Comparison of ENCODE assay signal across 1 cellular context in the genomic region with DNA sequence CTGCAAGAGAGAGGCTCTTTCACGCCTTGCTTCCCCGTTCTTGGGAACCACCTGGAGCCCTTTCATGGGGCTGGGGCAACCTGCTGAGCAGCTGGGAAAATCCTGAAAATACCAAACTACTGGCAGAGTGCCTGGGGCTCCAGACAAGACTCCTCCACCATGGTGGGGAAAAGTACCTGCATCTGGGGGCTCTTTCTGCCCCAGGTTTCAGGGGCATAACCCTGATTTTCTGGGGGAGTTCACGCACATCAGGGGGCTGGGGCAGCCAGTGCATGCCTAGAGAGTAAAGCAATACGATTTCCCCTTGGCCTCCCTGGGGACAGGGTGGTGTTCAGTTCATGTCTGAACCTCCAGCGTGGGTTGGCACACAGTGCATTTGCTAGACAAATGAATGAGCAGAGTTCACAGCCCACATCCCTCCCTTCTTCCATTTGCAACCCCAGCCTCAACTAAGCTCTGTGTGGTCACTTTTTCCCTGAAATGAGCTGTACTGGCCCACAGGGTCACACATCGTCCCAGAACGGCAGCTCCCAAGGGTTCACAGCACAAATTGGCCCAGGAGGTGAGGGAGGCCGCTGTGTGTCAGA.
TF ChIP-seq lines count a peak whose summit lies in the region.

No MANE protein-coding gene starts in this region.

TF ChIP-seq in GM12878, 131 proteins besides CTCF, POLR2A, EP300 and RAD21 (continued from another document):
- TF ChIP-seq ZNF24 (IDR thresholded peaks at IDR 0.05) (0 out of 2 replicates have a peak, but pooled peaks have one; percentile 6), SKIL (IDR thresholded peaks at IDR 0.05; ENCODE audit: low read depth, poor library complexity, severe bottlenecking) (peak; percentile 67), IKZF1 (conservative IDR thresholded peaks at IDR 0.05) (peak; percentile 78), MYB (IDR thresholded peaks at IDR 0.05; ENCODE audit: borderline replicate concordance, low read depth, low read length) (no peak), DPF2 (IDR thresholded peaks at IDR 0.05) (peak; percentile 53; the same call in 1 of the 2 replicates), ZNF622 (IDR thresholded peaks at IDR 0.05) (no peak), KLF5 (IDR thresholded peaks at IDR 0.05; ENCODE audit: partially characterized antibody) (no peak), MEF2B (IDR thresholded peaks at IDR 0.05; ENCODE audit: partially characterized antibody, poor library complexity, severe bottlenecking) (peak; percentile 95), STAT3 (IDR thresholded peaks at IDR 0.05; ENCODE audit: low read depth, low read length) (no peak), SUZ12 (IDR thresholded peaks at IDR 0.05; ENCODE audit: unreplicated experiment) (no peak), HSF1 (IDR thresholded peaks at IDR 0.05; ENCODE audit: low read depth, low read length) (no peak), IRF4 (IDR thresholded peaks at IDR 0.05; ENCODE audit: low read depth, low read length) (peak; percentile 21; the same call in 1 of the 2 replicates), MTA2 (IDR thresholded peaks at IDR 0.05; ENCODE audit: low read depth) (peak; percentile 62), MLLT1 (IDR thresholded peaks at IDR 0.05) (no peak), NR2F1 (conservative IDR thresholded peaks at IDR 0.05) (peak; percentile 86), BHLHE40 (IDR thresholded peaks at IDR 0.05; ENCODE audit: borderline replicate concordance in 1 of 2, low read depth in 2 of 2, low read length in 1 of 2) (peak in 1 of 2 experiments; percentile 53; a peak in 2 of 4 replicates), IKZF2 (IDR thresholded peaks at IDR 0.05) (peak; percentile 39 to 66; a peak in 3 of 4 replicates), LARP7 (IDR thresholded peaks at IDR 0.05) (0 out of 2 replicates have a peak, but pooled peaks have one; percentile 7), MYC (IDR thresholded peaks at IDR 0.05; ENCODE audit: insufficient read depth, insufficient read length, insufficient replicate concordance, low read length, severe bottlenecking) (no peak), KAT2A (conservative IDR thresholded peaks at IDR 0.05; ENCODE audit: control insufficient read depth, low read depth, low read length) (no peak), SREBF1 (IDR thresholded peaks at IDR 0.05; ENCODE audit: low read length) (no peak), CHD2 (IDR thresholded peaks at IDR 0.05; ENCODE audit: borderline replicate concordance, low read depth, low read length) (0 out of 2 replicates have a peak, but pooled peaks have one; percentile 14), NBN (IDR thresholded peaks at IDR 0.05) (0 out of 2 replicates have a peak, but pooled peaks have one; percentile 31), TCF12 (IDR thresholded peaks at IDR 0.05; ENCODE audit: low read depth, low read length) (0 out of 2 replicates have a peak, but pooled peaks have one; percentile 6), RELA (IDR thresholded peaks at IDR 0.05; ENCODE audit: borderline replicate concordance, partially characterized antibody) (peak; percentile 56), GATAD2B (conservative IDR thresholded peaks at IDR 0.05; ENCODE audit: low read depth) (peak; percentile 75; the same call in 1 of the 2 replicates)
- TF ChIP-seq, protein P1, sequence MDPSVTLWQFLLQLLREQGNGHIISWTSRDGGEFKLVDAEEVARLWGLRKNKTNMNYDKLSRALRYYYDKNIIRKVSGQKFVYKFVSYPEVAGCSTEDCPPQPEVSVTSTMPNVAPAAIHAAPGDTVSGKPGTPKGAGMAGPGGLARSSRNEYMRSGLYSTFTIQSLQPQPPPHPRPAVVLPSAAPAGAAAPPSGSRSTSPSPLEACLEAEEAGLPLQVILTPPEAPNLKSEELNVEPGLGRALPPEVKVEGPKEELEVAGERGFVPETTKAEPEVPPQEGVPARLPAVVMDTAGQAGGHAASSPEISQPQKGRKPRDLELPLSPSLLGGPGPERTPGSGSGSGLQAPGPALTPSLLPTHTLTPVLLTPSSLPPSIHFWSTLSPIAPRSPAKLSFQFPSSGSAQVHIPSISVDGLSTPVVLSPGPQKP (IDR thresholded peaks at IDR 0.05; ENCODE audit: low read depth, low read length) = no peak
- TF ChIP-seq, protein P2, sequence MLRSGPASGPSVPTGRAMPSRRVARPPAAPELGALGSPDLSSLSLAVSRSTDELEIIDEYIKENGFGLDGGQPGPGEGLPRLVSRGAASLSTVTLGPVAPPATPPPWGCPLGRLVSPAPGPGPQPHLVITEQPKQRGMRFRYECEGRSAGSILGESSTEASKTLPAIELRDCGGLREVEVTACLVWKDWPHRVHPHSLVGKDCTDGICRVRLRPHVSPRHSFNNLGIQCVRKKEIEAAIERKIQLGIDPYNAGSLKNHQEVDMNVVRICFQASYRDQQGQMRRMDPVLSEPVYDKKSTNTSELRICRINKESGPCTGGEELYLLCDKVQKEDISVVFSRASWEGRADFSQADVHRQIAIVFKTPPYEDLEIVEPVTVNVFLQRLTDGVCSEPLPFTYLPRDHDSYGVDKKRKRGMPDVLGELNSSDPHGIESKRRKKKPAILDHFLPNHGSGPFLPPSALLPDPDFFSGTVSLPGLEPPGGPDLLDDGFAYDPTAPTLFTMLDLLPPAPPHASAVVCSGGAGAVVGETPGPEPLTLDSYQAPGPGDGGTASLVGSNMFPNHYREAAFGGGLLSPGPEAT (IDR thresholded peaks at IDR 0.05; ENCODE audit: low read depth) = 0 out of 2 replicates have a peak, but pooled peaks have one; percentile 56
- TF ChIP-seq, protein P3, sequence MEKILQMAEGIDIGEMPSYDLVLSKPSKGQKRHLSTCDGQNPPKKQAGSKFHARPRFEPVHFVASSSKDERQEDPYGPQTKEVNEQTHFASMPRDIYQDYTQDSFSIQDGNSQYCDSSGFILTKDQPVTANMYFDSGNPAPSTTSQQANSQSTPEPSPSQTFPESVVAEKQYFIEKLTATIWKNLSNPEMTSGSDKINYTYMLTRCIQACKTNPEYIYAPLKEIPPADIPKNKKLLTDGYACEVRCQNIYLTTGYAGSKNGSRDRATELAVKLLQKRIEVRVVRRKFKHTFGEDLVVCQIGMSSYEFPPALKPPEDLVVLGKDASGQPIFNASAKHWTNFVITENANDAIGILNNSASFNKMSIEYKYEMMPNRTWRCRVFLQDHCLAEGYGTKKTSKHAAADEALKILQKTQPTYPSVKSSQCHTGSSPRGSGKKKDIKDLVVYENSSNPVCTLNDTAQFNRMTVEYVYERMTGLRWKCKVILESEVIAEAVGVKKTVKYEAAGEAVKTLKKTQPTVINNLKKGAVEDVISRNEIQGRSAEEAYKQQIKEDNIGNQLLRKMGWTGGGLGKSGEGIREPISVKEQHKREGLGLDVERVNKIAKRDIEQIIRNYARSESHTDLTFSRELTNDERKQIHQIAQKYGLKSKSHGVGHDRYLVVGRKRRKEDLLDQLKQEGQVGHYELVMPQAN (conservative IDR thresholded peaks at IDR 0.05) = no peak
- TF ChIP-seq, protein P4, sequence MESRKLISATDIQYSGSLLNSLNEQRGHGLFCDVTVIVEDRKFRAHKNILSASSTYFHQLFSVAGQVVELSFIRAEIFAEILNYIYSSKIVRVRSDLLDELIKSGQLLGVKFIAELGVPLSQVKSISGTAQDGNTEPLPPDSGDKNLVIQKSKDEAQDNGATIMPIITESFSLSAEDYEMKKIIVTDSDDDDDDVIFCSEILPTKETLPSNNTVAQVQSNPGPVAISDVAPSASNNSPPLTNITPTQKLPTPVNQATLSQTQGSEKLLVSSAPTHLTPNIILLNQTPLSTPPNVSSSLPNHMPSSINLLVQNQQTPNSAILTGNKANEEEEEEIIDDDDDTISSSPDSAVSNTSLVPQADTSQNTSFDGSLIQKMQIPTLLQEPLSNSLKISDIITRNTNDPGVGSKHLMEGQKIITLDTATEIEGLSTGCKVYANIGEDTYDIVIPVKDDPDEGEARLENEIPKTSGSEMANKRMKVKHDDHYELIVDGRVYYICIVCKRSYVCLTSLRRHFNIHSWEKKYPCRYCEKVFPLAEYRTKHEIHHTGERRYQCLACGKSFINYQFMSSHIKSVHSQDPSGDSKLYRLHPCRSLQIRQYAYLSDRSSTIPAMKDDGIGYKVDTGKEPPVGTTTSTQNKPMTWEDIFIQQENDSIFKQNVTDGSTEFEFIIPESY (IDR thresholded peaks at IDR 0.05) = no peak
